In the genomic region with DNA sequence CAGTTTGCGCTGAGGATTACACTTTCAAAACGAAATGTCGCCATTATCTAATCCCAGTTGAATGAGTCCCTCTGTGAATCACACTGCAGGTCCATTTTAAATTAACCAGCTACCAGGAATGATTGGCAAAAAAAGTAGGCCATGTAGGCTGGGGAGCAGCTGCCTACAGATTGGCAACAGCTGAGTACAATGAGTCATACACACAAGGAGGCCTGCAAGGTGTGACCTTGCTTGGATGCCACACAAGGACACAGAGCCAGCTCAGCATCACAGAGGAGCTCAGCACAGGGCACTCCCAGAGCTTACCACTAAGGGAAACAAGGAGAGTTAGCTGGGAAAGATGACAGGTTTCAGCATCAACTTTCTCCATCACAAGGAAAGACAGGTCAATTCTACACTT, we compare ENCODE assay signal across 11 cellular contexts. TPM values are rescaled to one million over a fixed set of nuclear protein-coding genes. Genes with fewer than 3 reads are reported as not detected.
DNase-seq lines count a peak whose midpoint lies in the region; ATAC-seq, FAIRE-seq and TF ChIP-seq lines count a peak whose summit lies in the region.
"Had no signal": no experiment of that assay in that cellular context is flagged by ENCODE, and none has a peak within 500 bp of the region (broad histone marks: within the 10 kb centered on the region; RNA-seq: fewer than 3 reads in every experiment).

No MANE protein-coding gene starts in this region.

- H3K27ac ChIP-seq in HepG2 (ENCODE audit: extremely low read length, insufficient read depth, low read length), result no peak overlapping the region

- TF ChIP-seq EP300 in HepG2 (IDR thresholded peaks at IDR 0.05; ENCODE audit: low read depth in 2 of 2, low read length in 2 of 2) (no peak), HepG2 (CRISPR knock-in tag; IDR thresholded peaks at IDR 0.05; ENCODE audit: borderline replicate concordance) (no peak)

- FAIRE-seq in HepG2 (lab: Jason Lieb, UNC), result no peak

- H3K4me1 ChIP-seq in HepG2 (ENCODE audit: insufficient read depth, low read length), result peaks cover 40% of the 10 kb centered on the region

- no peaks in the 10 kb centered on the region for H3K79me2 ChIP-seq in HepG2 (ENCODE audit: insufficient read depth, low read length)

- H4K20me1 ChIP-seq in HepG2 (ENCODE audit: insufficient read depth, low read length), result no peaks in the 10 kb centered on the region

- peak overlapping the region; percentile 43 for H3K27ac Mint-ChIP-seq in activated naive CD8-positive, alpha-beta T cell

- ATAC-seq in HepG2 (peak; percentile 89), HG02759 (IDR thresholded peaks at IDR 0.05; ENCODE audit: unreplicated experiment) (no peak), GM19023 (IDR thresholded peaks at IDR 0.05; ENCODE audit: unreplicated experiment) (no peak)

- no peak for TF ChIP-seq POLR2A in HepG2 (IDR thresholded peaks at IDR 0.05; ENCODE audit: insufficient read depth in 1 of 2, low read depth in 2 of 2, low read length in 2 of 2)

- intact Hi-C loops in HepG2 (cut with micrococcal nuclease; ENCODE audit: unreplicated experiment), result no loop called here

- no peak overlapping the region for H3K4me3 ChIP-seq in GM12865 (ENCODE audit: low read depth, low read length)
- H3K4me3 ChIP-seq in HepG2 (replicated peaks in 1 of 3; ENCODE audit: insufficient read depth in 1 of 3, low read depth in 2 of 3, low read length in 3 of 3), result no peak overlapping the region

- H3K36me3 Mint-ChIP-seq in activated naive CD8-positive, alpha-beta T cell, result peaks cover 2% of the 10 kb centered on the region

- no peak overlapping the region for H3K4me2 ChIP-seq in HepG2 (ENCODE audit: low read depth, low read length)

- peaks cover 65% of the 10 kb centered on the region for H3K4me1 Mint-ChIP-seq in activated naive CD8-positive, alpha-beta T cell (ENCODE audit: low read depth)

- H3K9me3 ChIP-seq in HepG2 (ENCODE audit: low read length), result no peaks in the 10 kb centered on the region

- H3K36me3 ChIP-seq in HepG2 (replicated peaks in 1 of 2; ENCODE audit: control insufficient read depth in 1 of 2, insufficient read depth in 2 of 2, low read length in 2 of 2), result peaks cover 0 to 2% of the 10 kb centered on the region in 2 experiments; a peak in 3 of 5 replicates

- H3K4me3 Mint-ChIP-seq in activated naive CD8-positive, alpha-beta T cell, result no peak overlapping the region

- POLR2A ChIA-PET in HepG2 (lab: Yijun Ruan, JAX), result interaction anchor here (1.7 kb wide), 1 partner anchor 13 kb away, joined by 6 read pairs; a partner anchor contains a TSS

- 87% methylated on average over 3 of the region's 3 CpGs for WGBS in HepG2 (ENCODE audit: low lambda C conversion rate)

- TF ChIP-seq CTCF in GM12865 (IDR thresholded peaks at IDR 0.05; ENCODE audit: insufficient read depth, low read depth, low read length, missing control alignments) (no peak), HepG2 (CRISPR knock-in tag; IDR thresholded peaks at IDR 0.05) (no peak)

- CTCF ChIA-PET in HepG2 (lab: Yijun Ruan, JAX; ENCODE audit: low intra/inter-chr PET ratio, low total read pairs), result no interaction called here

- no peak overlapping the region for H2AFZ ChIP-seq in HepG2 (ENCODE audit: low read length)

- H3K27me3 Mint-ChIP-seq in activated naive CD8-positive, alpha-beta T cell, result no peaks in the 10 kb centered on the region

- no TSS peak for BruUV-seq in HepG2 (replicated peaks; lab: Mats Ljungman, UMichigan)

- DNase-seq in Ammon's horn (ENCODE audit: low spot score) (peak; percentile 7), GM12865 (ENCODE audit: low read depth) (peak; percentile 5), HepG2 (ENCODE audit: low spot score) (peak; percentile 59), mesenteric fat pad (ENCODE audit: low spot score) (no peak)
- DNase-seq in effector CD8-positive, alpha-beta T cell (lab: John Stamatoyannopoulos, UW), result no peak
- DNase-seq: SIG-M5; stimulated activated CD8-positive, alpha-beta memory T cell treated with anti-CD3 and anti-CD28 coated beads, Interleukin-4, amount 100 ng/mL, for 48 hours had no signal

- H3K9ac ChIP-seq in HepG2 (ENCODE audit: insufficient read depth, low read depth, low read length), result no peak overlapping the region

- H3K27me3 ChIP-seq in HepG2 (ENCODE audit: control insufficient read depth in 1 of 2, insufficient read depth in 2 of 2, low read length in 2 of 2), result no peaks in the 10 kb centered on the region

- in situ Hi-C loops in HepG2 (cut with HindIII; ENCODE audit: extremely low pct_ligation_motif_present, low pct_unique_long_range_greater_than_20kb), result no loop called here

- no peak for TF ChIP-seq RAD21 in HepG2 (CRISPR knock-in tag; IDR thresholded peaks at IDR 0.05)

- no peaks in the 10 kb centered on the region for H3K9me3 Mint-ChIP-seq in activated naive CD8-positive, alpha-beta T cell (ENCODE audit: low read depth)

TF ChIP-seq in HepG2, 621 proteins besides CTCF, POLR2A, EP300 and RAD21 (continues in another document):
- TF ChIP-seq, protein P1, sequence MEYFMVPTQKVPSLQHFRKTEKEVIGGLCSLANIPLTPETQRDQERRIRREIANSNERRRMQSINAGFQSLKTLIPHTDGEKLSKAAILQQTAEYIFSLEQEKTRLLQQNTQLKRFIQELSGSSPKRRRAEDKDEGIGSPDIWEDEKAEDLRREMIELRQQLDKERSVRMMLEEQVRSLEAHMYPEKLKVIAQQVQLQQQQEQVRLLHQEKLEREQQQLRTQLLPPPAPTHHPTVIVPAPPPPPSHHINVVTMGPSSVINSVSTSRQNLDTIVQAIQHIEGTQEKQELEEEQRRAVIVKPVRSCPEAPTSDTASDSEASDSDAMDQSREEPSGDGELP (IDR thresholded peaks at IDR 0.05; ENCODE audit: borderline replicate concordance, low read depth), result peak; percentile 75; the same call in 1 of the 2 replicates
- TF ChIP-seq ZFP36L1 (CRISPR knock-in tag; IDR thresholded peaks at IDR 0.05), result no peak
- TF ChIP-seq ESRRA (CRISPR knock-in tag; IDR thresholded peaks at IDR 0.05; ENCODE audit: low read depth), result peak; percentile 45; the same call in 1 of the 2 replicates
- TF ChIP-seq HNRNPH1 (optimal IDR thresholded peaks at IDR 0.05; ENCODE audit: low read depth, low read length), result no peak
- peak; percentile 92 for TF ChIP-seq FOSL2 (CRISPR knock-in tag; IDR thresholded peaks at IDR 0.05)
- TF ChIP-seq, protein P2, sequence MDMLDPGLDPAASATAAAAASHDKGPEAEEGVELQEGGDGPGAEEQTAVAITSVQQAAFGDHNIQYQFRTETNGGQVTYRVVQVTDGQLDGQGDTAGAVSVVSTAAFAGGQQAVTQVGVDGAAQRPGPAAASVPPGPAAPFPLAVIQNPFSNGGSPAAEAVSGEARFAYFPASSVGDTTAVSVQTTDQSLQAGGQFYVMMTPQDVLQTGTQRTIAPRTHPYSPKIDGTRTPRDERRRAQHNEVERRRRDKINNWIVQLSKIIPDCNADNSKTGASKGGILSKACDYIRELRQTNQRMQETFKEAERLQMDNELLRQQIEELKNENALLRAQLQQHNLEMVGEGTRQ (IDR thresholded peaks at IDR 0.05; ENCODE audit: low read depth, low read length), result no peak
- TF ChIP-seq, protein P2 (CRISPR knock-in tag; IDR thresholded peaks at IDR 0.05; ENCODE audit: borderline replicate concordance), result no peak
- no peak for TF ChIP-seq ZNF230 (CRISPR knock-in tag; IDR thresholded peaks at IDR 0.05)
- TF ChIP-seq RARA (CRISPR knock-in tag; IDR thresholded peaks at IDR 0.05), result 0 out of 2 replicates have a peak, but pooled peaks have one; percentile 24

RNA-seq across cellular contexts. Expression of a gene that starts 12.9 kb away (rescaled TPM):
- total RNA-seq in HepG2 (2016; rRNA removed; fragmentation: Illumina TruSeq; extraction: Trizol) (0.77 and 0.93 TPM in 2 replicates), mesenteric fat pad (0.29 TPM)
- total RNA-seq in HepG2 (2016; cell fraction: cytosol; rRNA removed; fragmentation: Illumina TruSeq; extraction: Trizol; ENCODE audit: low read depth), result 0.30 and 0.62 TPM in 2 replicates
- 0.62 and 1.00 TPM in 2 replicates for total RNA-seq in HepG2 (2016; cell fraction: insoluble cytoplasmic fraction; rRNA removed; fragmentation: Illumina TruSeq; extraction: Trizol)
- 0.10 and 0.83 TPM in 2 replicates for total RNA-seq in HepG2 (2016; cell fraction: membrane; rRNA removed; fragmentation: Illumina TruSeq; extraction: Trizol)
- total RNA-seq in HepG2 (2016; cell fraction: nucleus; rRNA removed; fragmentation: Illumina TruSeq; extraction: Trizol), result 1.2 TPM in 2 replicates
- 12.3 and 14.1 TPM in 2 replicates for polyA plus RNA-seq in HepG2 (2011; rRNA removed)
- polyA plus RNA-seq in HepG2 (2011; cell fraction: cytosol; rRNA removed), result 8.6 and 13.6 TPM in 2 replicates
- 7.1 and 8.7 TPM in 2 replicates for polyA plus RNA-seq in HepG2 (2011; cell fraction: nucleus; rRNA removed)
- 3.6 and 4.1 TPM in 2 replicates for polyA plus RNA-seq in HepG2 (2012)
- 0.14 TPM in 1 of 2 replicates, not detected in the other for polyA plus RNA-seq in HepG2 (2016; cell fraction: cytosol; fragmentation: Illumina TruSeq; extraction: Trizol; ENCODE audit: low read depth)
- polyA plus RNA-seq in HepG2 (2016; cell fraction: insoluble cytoplasmic fraction; fragmentation: Illumina TruSeq; extraction: Trizol; ENCODE audit: low read depth), result 0.26 and 0.29 TPM in 2 replicates
- not detected in 2 replicates for polyA plus RNA-seq in HepG2 (2016; cell fraction: membrane; fragmentation: Illumina TruSeq; extraction: Trizol; ENCODE audit: low read depth)
- 1.1 TPM in 1 of 2 replicates, not detected in the other for polyA plus RNA-seq in HepG2 (2016; cell fraction: nucleus; fragmentation: Illumina TruSeq; extraction: Trizol; ENCODE audit: insufficient read depth, low read depth)
- 0.26 and 32.4 TPM in 2 replicates for polyA minus RNA-seq in HepG2 (2011; rRNA and poly(A)+ RNA removed; ENCODE audit: low replicate concordance)
- 9.6 and 11.2 TPM in 2 replicates for polyA minus RNA-seq in HepG2 (2011; cell fraction: cytosol; rRNA and poly(A)+ RNA removed)
- 15.2 and 22.1 TPM in 2 replicates for polyA minus RNA-seq in HepG2 (2011; cell fraction: nucleus; rRNA and poly(A)+ RNA removed)
- total RNA-seq: dermis microvascular lymphatic vessel endothelial cell had no signal

Comparison
In these comparisons a context has a peak if more than half of its experiments do, and no peak if none do; other contexts are left out.
1. DNase-seq: peak in Ammon's horn (single experiment), GM12865 (single experiment) and HepG2 (single experiment); none in mesenteric fat pad (single experiment) and effector CD8-positive, alpha-beta T cell (single experiment).